In genomic region chr17:29289852-29290251, GRCh38 we compare ENCODE assay signal across 10 cellular contexts. TPM values are rescaled to one million over a fixed set of nuclear protein-coding genes. Genes with fewer than 3 reads are reported as not detected.
DNase-seq lines count a peak whose midpoint lies in the region; TF ChIP-seq lines count a peak whose summit lies in the region.
"Had no signal": no experiment of that assay in that cellular context is flagged by ENCODE, and none has a peak within 500 bp of the region (broad histone marks: within the 10 kb centered on the region; RNA-seq: fewer than 3 reads in every experiment).

No MANE protein-coding gene starts in this region.

- H3K9me2 ChIP-seq in GM23248 (ENCODE audit: insufficient read depth): no peaks in the 10 kb centered on the region

- POLR2A ChIA-PET in AG04450 (lab: Yijun Ruan, JAX) (interaction anchor here (0.6 to 0.7 kb wide), 2 partner anchors 8 to 202 kb away, joined by 3 read pairs; no protein-coding TSS in a partner anchor), GM10248 (lab: Yijun Ruan, JAX) (interaction anchor here (1.5 kb wide), 1 partner anchor 141 kb away, joined by 6 read pairs; no protein-coding TSS in a partner anchor)

- CTCF ChIA-PET in AG04450 (lab: Charles Lee) (interaction anchor here (0.6 to 3.9 kb wide), 7 partner anchors 33 to 166 kb away, joined by 4 to 70 read pairs (median 20); partner anchors contain the start of gene MYO18A), GM10248 (lab: Yijun Ruan, JAX) (interaction anchor here (0.9 to 3.2 kb wide), 5 partner anchors 10 to 166 kb away, joined by 3 to 18 read pairs (median 5); no protein-coding TSS in a partner anchor)

- no peak overlapping the region for H2AFZ ChIP-seq in GM23248

- H3K27me3 ChIP-seq in AG04450 (ENCODE audit: control insufficient read depth, insufficient read depth, low read length): no peaks in the 10 kb centered on the region
- H3K27me3 ChIP-seq in GM23248 (replicated peaks; ENCODE audit: insufficient read depth): no peaks in the 10 kb centered on the region
- no peaks in the 10 kb centered on the region for H3K27me3 ChIP-seq in ascending aorta

- H3K36me3 ChIP-seq in GM23248 (ENCODE audit: low read depth) (peaks cover 47% of the 10 kb centered on the region), ascending aorta (peaks cover 18 to 43% of the 10 kb centered on the region in 2 donors)

- H3K36me3 Mint-ChIP-seq in activated naive CD8-positive, alpha-beta T cell treated with anti-CD3 and anti-CD28 coated beads for 36 hours: peaks cover 69% of the 10 kb centered on the region
- peaks cover 33% of the 10 kb centered on the region for H3K36me3 Mint-ChIP-seq in mesothelial cell of epicardium

- intact Hi-C loops in ascending aorta (cut with DNase I): loop anchor here (10.0 kb wide), 1 partner anchor 105 kb away; the partner anchor contains the start of gene TAOK1

- WGBS in GM23248 (ENCODE audit: low coverage in 1 of 2, low lambda C conversion rate in 2 of 2, missing lambda C conversion rate in 2 of 2), 2 experiments: 89 to 90% methylated on average over 9 of the region's 9 CpGs

- TF ChIP-seq CTCF in AG04450 (IDR thresholded peaks at IDR 0.05; ENCODE audit: low read depth, low read length) (no peak), mesothelial cell of epicardium (IDR thresholded peaks at IDR 0.05; ENCODE audit: unreplicated experiment) (no peak), ascending aorta (IDR thresholded peaks at IDR 0.05) (no peak), GM10248 (IDR thresholded peaks at IDR 0.05; ENCODE audit: control extremely low read depth, extremely low read depth, low read depth, missing control alignments) (no peak)

- H4K20me1 ChIP-seq in GM23248 (ENCODE audit: insufficient read depth): peaks cover 48% of the 10 kb centered on the region

- peaks cover 87% of the 10 kb centered on the region for H3K79me2 ChIP-seq in GM23248 (ENCODE audit: insufficient read depth)

- H3F3A ChIP-seq in GM23248 (ENCODE audit: insufficient read depth): peaks cover 40% of the 10 kb centered on the region

- peaks cover 5% of the 10 kb centered on the region for H3K27me3 Mint-ChIP-seq in activated naive CD8-positive, alpha-beta T cell treated with anti-CD3 and anti-CD28 coated beads for 36 hours
- H3K27me3 Mint-ChIP-seq in mesothelial cell of epicardium (ENCODE audit: low read depth): no peaks in the 10 kb centered on the region

- in situ Hi-C loops in GM23248 (cut with MboI): no loop called here

- peak overlapping the region; percentile 92 for H3K9ac ChIP-seq in GM23248

- DNase-seq in AG04450 (ENCODE audit: low read depth, low spot score) (no peak), GM23248 (peak; percentile 18), mesothelial cell of epicardium (ENCODE audit: low spot score in 2 of 2, unreplicated experiment in 2 of 2) (no peak), ascending aorta (ENCODE audit: low spot score in 2 of 2) (no peak), NCI-H2107 treated with DMSO at 0.1 percent for 48 hours (lab: John Stamatoyannopoulos, UW; ENCODE audit: unreplicated experiment) (no peak), GM10248 (ENCODE audit: extremely low spot score) (no peak), NCI-H2196 treated with DMSO at 0.1 percent for 48 hours (lab: John Stamatoyannopoulos, UW; ENCODE audit: unreplicated experiment) (no peak)
- DNase-seq in activated naive CD8-positive, alpha-beta T cell treated with anti-CD3 and anti-CD28 coated beads for 36 hours: no peak
- DNase-seq: H7 had no signal

- H3K9me3 ChIP-seq in AG04450 (ENCODE audit: control insufficient read depth, insufficient read depth, low read length): no peaks in the 10 kb centered on the region; the same call in 1 of the 2 replicates
- no peaks in the 10 kb centered on the region for H3K9me3 ChIP-seq in GM23248 (ENCODE audit: low read depth)
- no peaks in the 10 kb centered on the region for H3K9me3 ChIP-seq in ascending aorta

- H3K4me3 ChIP-seq in AG04450 (ENCODE audit: low read depth, low read length) (0 out of 2 replicates have a peak overlapping the region, but pooled peaks have one; percentile 17), GM23248 (peak overlapping the region; percentile 97), ascending aorta (peak overlapping the region in 1 of 2 donors; percentile 89)

- no peak overlapping the region for H3K27ac ChIP-seq in AG04450 (ENCODE audit: low read depth, low read length)
- H3K27ac ChIP-seq in GM23248: peak overlapping the region; percentile 37; the same call in 1 of the 2 replicates
- peak overlapping the region in 1 of 2 donors; percentile 21 for H3K27ac ChIP-seq in ascending aorta

- no peak overlapping the region for H3K27ac Mint-ChIP-seq in activated naive CD8-positive, alpha-beta T cell treated with anti-CD3 and anti-CD28 coated beads for 36 hours
- peak overlapping the region; percentile 39 for H3K27ac Mint-ChIP-seq in mesothelial cell of epicardium

- peaks cover 64% of the 10 kb centered on the region for H3K4me1 Mint-ChIP-seq in activated naive CD8-positive, alpha-beta T cell treated with anti-CD3 and anti-CD28 coated beads for 36 hours
- H3K4me1 Mint-ChIP-seq in mesothelial cell of epicardium: peaks cover 44% of the 10 kb centered on the region

- H3K4me2 ChIP-seq in GM23248 (ENCODE audit: unreplicated experiment): peak overlapping the region; percentile 97

- H3K9me3 Mint-ChIP-seq in activated naive CD8-positive, alpha-beta T cell treated with anti-CD3 and anti-CD28 coated beads for 36 hours: no peaks in the 10 kb centered on the region
- H3K9me3 Mint-ChIP-seq in mesothelial cell of epicardium: no peaks in the 10 kb centered on the region

- H3K4me3 Mint-ChIP-seq in activated naive CD8-positive, alpha-beta T cell treated with anti-CD3 and anti-CD28 coated beads for 36 hours: peak overlapping the region; percentile 62
- peak overlapping the region; percentile 17 for H3K4me3 Mint-ChIP-seq in mesothelial cell of epicardium

- H3K4me1 ChIP-seq in GM23248 (ENCODE audit: insufficient read depth): peaks cover 28% of the 10 kb centered on the region
- H3K4me1 ChIP-seq in ascending aorta: peaks cover 9 to 42% of the 10 kb centered on the region in 2 donors

RNA-seq across cellular contexts. Expression of gene NUFIP2, which starts 4.1 kb away (rescaled TPM):
- 13.6 and 14.7 TPM in 2 replicates for polyA plus RNA-seq in AG04450 (2011; rRNA removed)
- polyA minus RNA-seq in AG04450 (2011; rRNA and poly(A)+ RNA removed): 29.1 and 39.4 TPM in 2 replicates
- 30.9 and 31.6 TPM in 2 replicates for total RNA-seq in GM23248 (2014; rRNA removed; shearing (Covaris generic))
- 4.8 and 5.2 TPM in 2 replicates for polyA plus RNA-seq in GM23248 (2016; fragmentation: Nextera tagmentation; extraction: Ambion mirVana)
- total RNA-seq in activated naive CD8-positive, alpha-beta T cell treated with anti-CD3 and anti-CD28 coated beads for 36 hours: 10 to 100 TPM; 65.6 to 67.2 TPM
- total RNA-seq in mesothelial cell of epicardium: 59.8 to 72.7 TPM (median 62.3 TPM) in 3 replicates
- 11.0 TPM for total RNA-seq in ascending aorta

RNA-seq across cellular contexts. Expression of gene CRYBA1, which starts 43.2 kb away (rescaled TPM):
- polyA plus RNA-seq in AG04450 (2011; rRNA removed) (not detected in 2 replicates), GM23248 (2016; fragmentation: Nextera tagmentation; extraction: Ambion mirVana) (not detected in 2 replicates)
- polyA minus RNA-seq in AG04450 (2011; rRNA and poly(A)+ RNA removed): not detected in 2 replicates
- not detected in 2 replicates for total RNA-seq in GM23248 (2014; rRNA removed; shearing (Covaris generic))
- not detected for total RNA-seq in activated naive CD8-positive, alpha-beta T cell treated with anti-CD3 and anti-CD28 coated beads for 36 hours
- total RNA-seq in mesothelial cell of epicardium (not detected in 3 replicates), ascending aorta (not detected)
- total RNA-seq: H7 had no signal
- polyA plus RNA-seq: keratinocyte had no signal
